19 cellular contexts compared by ENCODE assay signal in the genomic region with DNA sequence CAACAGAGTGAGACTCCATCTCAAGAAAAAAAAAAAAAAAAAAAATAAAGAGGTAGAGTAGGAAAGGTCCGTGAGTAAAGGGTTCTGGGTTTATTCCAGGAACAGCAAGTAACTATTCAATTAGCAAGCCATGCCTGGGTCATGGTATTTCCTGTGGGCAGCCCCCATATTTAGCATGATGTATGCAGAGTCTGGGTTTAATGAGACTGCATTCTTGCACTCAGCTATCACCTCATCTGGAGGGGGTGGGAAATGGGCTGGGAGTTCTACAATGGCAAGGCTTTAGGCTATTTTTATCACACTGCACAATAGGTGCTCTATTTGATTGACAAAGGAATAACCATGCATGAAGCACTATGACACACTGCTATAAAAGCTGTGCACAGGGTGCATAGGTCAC.
"Had no signal": no experiment of that assay in that cellular context is flagged by ENCODE, and none has a peak within 500 bp of the region (broad histone marks: within the 10 kb centered on the region; RNA-seq: fewer than 3 reads in every experiment).

No MANE protein-coding gene starts in this region.

- FAIRE-seq: kidney had no signal

- H3K4me1 ChIP-seq: ascending aorta, breast epithelium, heart left ventricle, left lung, right atrium auricular region, upper lobe of left lung had no signal

- H3K4me3 ChIP-seq: ascending aorta, breast epithelium, heart left ventricle, left lung, right atrium auricular region, upper lobe of left lung had no signal

- ATAC-seq: activated naive CD4-positive, alpha-beta T cell treated with anti-CD3 and anti-CD28 coated beads, Interleukin-2, amount 50 U/mL, for 72 hours; activated T-helper 17 cell treated with anti-CD3 and anti-CD28 coated beads, Interleukin-2, amount 50 U/mL, for 72 hours; heart left ventricle; left lung; natural killer cell had no signal

- H3K27ac ChIP-seq: ascending aorta, breast epithelium, epithelial cell of prostate, heart left ventricle, left lung, right atrium auricular region, upper lobe of left lung had no signal

- DNase-seq: activated CD8-positive, alpha-beta memory T cell treated with anti-CD3 and anti-CD28 coated beads for 24 hours; activated CD8-positive, alpha-beta memory T cell treated with anti-CD3 and anti-CD28 coated beads, Interleukin-2, amount 50 U/mL, for 4 hours; activated T-cell treated with anti-CD3 and anti-CD28 coated beads, Interleukin-2, amount 50 U/mL, for 24 hours; cerebellar nuclear complex; cortex of kidney; heart left ventricle; kidney; left lung; natural killer cell; stimulated activated CD4-positive, alpha-beta T cell treated with anti-CD3 and anti-CD28 coated beads, Interleukin-4, amount 100 ng/mL, for 24 hours; stimulated activated naive CD4-positive, alpha-beta T cell treated with Interleukin-2 at 50 U/mL for 16 hours; T-helper 9 cell; upper lobe of left lung had no signal

- H3K36me3 ChIP-seq: ascending aorta, breast epithelium, heart left ventricle, left lung, right atrium auricular region, upper lobe of left lung had no signal

- H3K27me3 ChIP-seq: ascending aorta had no signal

- H3K9me3 ChIP-seq: ascending aorta, breast epithelium, heart left ventricle, left lung, right atrium auricular region, upper lobe of left lung had no signal
